In the genomic region with DNA sequence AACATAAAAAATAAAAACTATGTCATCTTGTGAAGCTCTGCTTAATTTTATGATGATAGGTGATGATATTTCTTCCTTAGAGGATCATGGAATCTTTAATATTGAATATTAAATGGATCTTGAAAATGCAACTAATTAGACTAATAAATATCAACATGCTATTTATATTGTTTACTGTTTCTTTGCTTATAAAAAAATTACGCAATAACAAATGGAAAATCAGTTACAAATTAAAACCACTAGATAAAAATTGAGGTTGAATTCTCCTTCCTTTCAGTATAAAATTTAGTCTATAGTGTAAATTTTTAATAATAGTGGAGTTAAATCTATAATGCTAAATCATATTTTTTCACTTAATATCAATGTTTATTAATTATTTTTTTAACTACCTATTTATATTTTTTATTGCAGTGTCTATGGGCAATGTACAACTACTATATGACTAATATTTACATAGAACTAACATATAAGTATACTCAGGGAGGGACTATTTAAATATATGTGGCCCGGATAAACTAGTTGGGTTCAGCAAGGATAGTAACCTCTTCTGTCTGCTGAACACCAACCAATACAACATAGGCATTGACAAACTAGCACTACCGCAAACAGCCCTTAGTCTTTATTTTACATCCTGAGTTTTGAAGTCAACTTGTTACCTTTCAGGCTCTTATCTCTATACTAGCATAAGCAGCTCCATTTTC, we compare ENCODE assay signal across 22 cellular contexts.
DNase-seq lines count a peak whose midpoint lies in the region; ATAC-seq, FAIRE-seq and TF ChIP-seq lines count a peak whose summit lies in the region.
"Had no signal": no experiment of that assay in that cellular context is flagged by ENCODE, and none has a peak within 500 bp of the region (broad histone marks: within the 10 kb centered on the region; RNA-seq: fewer than 3 reads in every experiment).

No MANE protein-coding gene starts in this region.

- no peak overlapping the region for H2BK5ac ChIP-seq in IMR-90 (ENCODE audit: low read depth, low read length, poor library complexity, severe bottlenecking)

- DNase-seq in IMR-90, result no peak
- DNase-seq in mucosa of descending colon, result no peak
- DNase-seq in foreskin melanocyte, result no peak
- no peak for DNase-seq in colonic mucosa
- DNase-seq: Caco-2; CD4-positive, alpha-beta memory T cell; DMS 273 treated with DMSO at 0.1 percent for 48 hours; GDM1; NCI-H1048; NCI-H1417 treated with DMSO at 0.1 percent for 48 hours; NCI-H187; NCI-H226; NCI-H524; NCI-H82 had no signal

- H3K4me2 ChIP-seq in BLaER1 treated with 17β-estradiol and CSF1 and Interleukin-3, amounts not matched to agents 10 nM and 100 nM, result peak overlapping the region; percentile 73 to 92 (median 89); a peak in 21 of 22 replicates
- no peak overlapping the region for H3K4me2 ChIP-seq in IMR-90 (ENCODE audit: low read depth, low read length)
- H3K4me2 ChIP-seq: KMS-11 had no signal

- intact Hi-C loops in IMR-90 (cut with micrococcal nuclease), result no loop called here
- intact Hi-C loops in mucosa of descending colon (cut with DNase I, micrococcal nuclease), result no loop called here
- intact Hi-C loops in colonic mucosa (cut with DNase I), result no loop called here

- no peak overlapping the region for H3K4ac ChIP-seq in IMR-90 (ENCODE audit: low read depth, low read length)

- no peak overlapping the region for H3K27ac ChIP-seq in BLaER1 treated with 17β-estradiol and CSF1 and Interleukin-3, amounts not matched to agents 10 nM and 100 nM
- no peak overlapping the region for H3K27ac ChIP-seq in IMR-90 (ENCODE audit: insufficient read depth, low read length)
- no peak overlapping the region for H3K27ac ChIP-seq in colonic mucosa
- H3K27ac ChIP-seq: HL-60, KMS-11, SJSA1 had no signal

- H2BK20ac ChIP-seq in IMR-90 (ENCODE audit: low read depth, low read length), result no peak overlapping the region

- FAIRE-seq in colon (lab: Jason Lieb, UNC), result peak; percentile 45

- no peaks in the 10 kb centered on the region for H3K36me3 ChIP-seq in BLaER1 treated with 17β-estradiol and CSF1 and Interleukin-3, amounts not matched to agents 10 nM and 100 nM
- H3K36me3 ChIP-seq in IMR-90 (ENCODE audit: control insufficient read depth, insufficient read depth, low read length) (no peaks in the 10 kb centered on the region), mucosa of descending colon (ENCODE audit: low read depth) (no peaks in the 10 kb centered on the region), colonic mucosa (no peaks in the 10 kb centered on the region)
- H3K36me3 ChIP-seq: HAP-1, SJSA1 had no signal

- 0 out of 20 replicates have a peak overlapping the region, but pooled peaks of 1 of the 10 experiments have one; percentile 34 for H3K4me3 ChIP-seq in BLaER1 treated with 17β-estradiol and CSF1 and Interleukin-3, amounts not matched to agents 10 nM and 100 nM
- H3K4me3 ChIP-seq in IMR-90 (ENCODE audit: insufficient read depth, low read depth, low read length) (no peak overlapping the region), mucosa of descending colon (no peak overlapping the region), colonic mucosa (no peak overlapping the region)
- H3K4me3 ChIP-seq: HAP-1, SJSA1 had no signal

- TF ChIP-seq CTCF in IMR-90 (conservative IDR thresholded peaks at IDR 0.05; ENCODE audit: low read depth, low read length) (no peak), mucosa of descending colon (IDR thresholded peaks at IDR 0.05) (no peak), colonic mucosa (IDR thresholded peaks at IDR 0.05) (no peak)

- H4K20me1 ChIP-seq in BLaER1 treated with 17β-estradiol and CSF1 and Interleukin-3, amounts not matched to agents 10 nM and 100 nM, result peaks cover 0 to 4% (median 0%) of the 10 kb centered on the region in 11 experiments; a peak in 1 of 22 replicates
- H4K20me1 ChIP-seq in IMR-90 (ENCODE audit: insufficient read depth, low read length), result no peaks in the 10 kb centered on the region

- no peak for TF ChIP-seq RAD21 in IMR-90 (IDR thresholded peaks at IDR 0.05; ENCODE audit: low read length)

- H3K56ac ChIP-seq in IMR-90 (ENCODE audit: extremely low read depth, insufficient read depth, low read length), result no peak overlapping the region

- H3K14ac ChIP-seq in IMR-90 (replicated peaks; ENCODE audit: low read depth, low read length), result no peak overlapping the region

- dilution Hi-C loops in IMR-90 (cut with HindIII; ENCODE audit: low sequenced_read_pairs, unreplicated experiment), result no loop called here

- CTCF ChIA-PET in IMR-90 (lab: Yijun Ruan, JAX), result no interaction called here

- H4K5ac ChIP-seq in IMR-90 (ENCODE audit: low read depth, low read length), result no peak overlapping the region

- H4K91ac ChIP-seq in IMR-90 (ENCODE audit: insufficient read depth, low read depth, low read length), result no peak overlapping the region

- no peaks in the 10 kb centered on the region for H3K79me1 ChIP-seq in IMR-90 (ENCODE audit: low read depth in 1 of 2, low read length in 2 of 2)

- no peak overlapping the region for H3K23ac ChIP-seq in IMR-90 (ENCODE audit: low read depth, low read length)

- TF ChIP-seq POLR2A in IMR-90 (IDR thresholded peaks at IDR 0.05; ENCODE audit: low read depth, low read length), result no peak

- H2BK15ac ChIP-seq in IMR-90 (ENCODE audit: low read depth, low read length), result no peak overlapping the region

- H2AK5ac ChIP-seq in IMR-90 (ENCODE audit: low read depth, low read length), result no peak overlapping the region

- WGBS in IMR-90 (ENCODE audit: extremely low coverage in 2 of 2, insufficient read length in 1 of 2), 2 experiments, result 100% methylated on average over 1 of the region's 3 CpGs; no CpG with 5 or more reads in 1 of the 2 experiments

- no TSS peak for BruUV-seq in IMR-90 (replicated peaks; lab: Mats Ljungman, UMichigan)

- no peaks in the 10 kb centered on the region for H3K9me3 ChIP-seq in BLaER1 treated with 17β-estradiol and CSF1 and Interleukin-3, amounts not matched to agents 10 nM and 100 nM (replicated peaks in 1 of 11)
- no peaks in the 10 kb centered on the region for H3K9me3 ChIP-seq in IMR-90 (ENCODE audit: control insufficient read depth, insufficient read depth, low read length)
- H3K9me3 ChIP-seq in mucosa of descending colon, result no peaks in the 10 kb centered on the region
- H3K9me3 ChIP-seq in colonic mucosa, result no peaks in the 10 kb centered on the region
- H3K9me3 ChIP-seq: Caco-2, HAP-1, SJSA1 had no signal

- ATAC-seq in IMR-90 (ENCODE audit: low read depth) (no peak), mucosa of descending colon (peak; percentile 44), GM18498 (IDR thresholded peaks at IDR 0.05; ENCODE audit: unreplicated experiment) (no peak)
- ATAC-seq: Right ventricle myocardium inferior had no signal

- peaks cover 17 to 26% (median 21%) of the 10 kb centered on the region in 10 experiments for H3K4me1 ChIP-seq in BLaER1 treated with 17β-estradiol and CSF1 and Interleukin-3, amounts not matched to agents 10 nM and 100 nM
- H3K4me1 ChIP-seq in IMR-90 (ENCODE audit: control insufficient read depth, insufficient read depth, low read length), result no peaks in the 10 kb centered on the region
- H3K4me1 ChIP-seq in mucosa of descending colon (ENCODE audit: low read depth), result no peaks in the 10 kb centered on the region
- H3K4me1 ChIP-seq in colonic mucosa, result no peaks in the 10 kb centered on the region
- H3K4me1 ChIP-seq: Caco-2, HAP-1, SJSA1 had no signal

- no peak overlapping the region for H3K18ac ChIP-seq in IMR-90 (ENCODE audit: low read depth, low read length)

- no peak overlapping the region for H3K9ac ChIP-seq in BLaER1 treated with 17β-estradiol and CSF1 and Interleukin-3, amounts not matched to agents 10 nM and 100 nM
- no peak overlapping the region for H3K9ac ChIP-seq in IMR-90 (ENCODE audit: low read depth, low read length)
- H3K9ac ChIP-seq in colonic mucosa (ENCODE audit: low read depth in 2 of 2, low read length in 2 of 2), result no peak overlapping the region
- H3K9ac ChIP-seq: KMS-11 had no signal

- H2AFZ ChIP-seq in IMR-90 (replicated peaks; ENCODE audit: low read length, poor library complexity), result no peak overlapping the region

- in situ Hi-C loops in IMR-90 (cut with MboI; ENCODE audit: low sequenced_read_pairs), result no loop called here

- H3K27me3 ChIP-seq in BLaER1 treated with 17β-estradiol and CSF1 and Interleukin-3, amounts not matched to agents 10 nM and 100 nM, result peaks cover 0 to 12% (median 0%) of the 10 kb centered on the region in 11 experiments; a peak in 1 of 22 replicates
- H3K27me3 ChIP-seq in IMR-90 (ENCODE audit: control insufficient read depth, insufficient read depth, low read length) (no peaks in the 10 kb centered on the region), colonic mucosa (no peaks in the 10 kb centered on the region)

- H3K9me1 ChIP-seq in IMR-90 (ENCODE audit: insufficient read depth, low read length), result no peaks in the 10 kb centered on the region

- no peak overlapping the region for H2AK9ac ChIP-seq in IMR-90 (replicated peaks; ENCODE audit: low read depth, low read length, poor library complexity)

- no peak overlapping the region for H4K8ac ChIP-seq in IMR-90 (ENCODE audit: low read depth in 2 of 2, low read length in 2 of 2)

- POLR2A ChIA-PET in IMR-90 (lab: Charles Lee; ENCODE audit: unreplicated experiment), result no interaction called here

- no peak overlapping the region for H2BK120ac ChIP-seq in IMR-90 (ENCODE audit: low read depth, low read length)

TF ChIP-seq in IMR-90, 13 proteins besides CTCF, POLR2A, EP300 and RAD21:
- TF ChIP-seq MAZ (IDR thresholded peaks at IDR 0.05; ENCODE audit: borderline replicate concordance, low read depth, low read length) (no peak), USF2 (IDR thresholded peaks at IDR 0.05; ENCODE audit: low read depth, low read length) (no peak), MAFK (IDR thresholded peaks at IDR 0.05; ENCODE audit: low read depth, low read length) (no peak), CEBPB (IDR thresholded peaks at IDR 0.05; ENCODE audit: low read depth, low read length) (peak; percentile 73), BHLHE40 (IDR thresholded peaks at IDR 0.05; ENCODE audit: low read depth, low read length) (no peak)
- TF ChIP-seq, protein P1, sequence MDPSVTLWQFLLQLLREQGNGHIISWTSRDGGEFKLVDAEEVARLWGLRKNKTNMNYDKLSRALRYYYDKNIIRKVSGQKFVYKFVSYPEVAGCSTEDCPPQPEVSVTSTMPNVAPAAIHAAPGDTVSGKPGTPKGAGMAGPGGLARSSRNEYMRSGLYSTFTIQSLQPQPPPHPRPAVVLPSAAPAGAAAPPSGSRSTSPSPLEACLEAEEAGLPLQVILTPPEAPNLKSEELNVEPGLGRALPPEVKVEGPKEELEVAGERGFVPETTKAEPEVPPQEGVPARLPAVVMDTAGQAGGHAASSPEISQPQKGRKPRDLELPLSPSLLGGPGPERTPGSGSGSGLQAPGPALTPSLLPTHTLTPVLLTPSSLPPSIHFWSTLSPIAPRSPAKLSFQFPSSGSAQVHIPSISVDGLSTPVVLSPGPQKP (IDR thresholded peaks at IDR 0.05; ENCODE audit: borderline replicate concordance, low read depth, low read length), result no peak
TF ChIP-seq in IMR-90: peak in this region for 1.
